ENCODE assay signal across 14 cellular contexts in the genomic region with DNA sequence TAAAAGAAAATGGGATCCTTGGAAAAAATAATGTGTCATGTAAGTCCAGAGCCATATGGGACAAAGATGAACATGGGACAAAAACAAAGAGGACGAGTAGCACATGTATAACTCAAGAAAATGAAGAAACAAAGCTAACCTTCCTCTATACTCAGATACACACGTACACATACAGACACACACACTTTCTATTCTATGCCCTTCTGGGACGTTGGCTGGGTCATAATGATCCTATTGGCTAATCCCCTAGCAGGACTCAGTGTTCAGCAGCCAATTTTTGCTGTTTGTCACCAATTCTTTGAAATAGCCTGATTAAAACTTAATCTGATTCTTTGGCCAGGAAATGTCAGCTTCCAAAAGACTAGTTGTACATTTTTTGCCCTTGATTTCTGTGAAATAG.
"Had no signal": no experiment of that assay in that cellular context is flagged by ENCODE, and none has a peak within 500 bp of the region (broad histone marks: within the 10 kb centered on the region; RNA-seq: fewer than 3 reads in every experiment).

No MANE protein-coding gene starts in this region.

- DNase-seq: activated CD4-positive, alpha-beta T cell treated with anti-CD3 and anti-CD28 coated beads for 4 hours; activated CD8-positive, alpha-beta memory T cell treated with anti-CD3 and anti-CD28 coated beads, Interleukin-2, amount 50 U/mL, for 4 hours; activated CD8-positive, alpha-beta T cell treated with anti-CD3 and anti-CD28 coated beads for 36 hours; activated naive CD8-positive, alpha-beta T cell treated with anti-CD3 and anti-CD28 coated beads, Interleukin-2, amount 50 U/mL, for 24 hours; central memory CD4-positive, alpha-beta T cell; effector memory CD8-positive, alpha-beta T cell; head of caudate nucleus; mesendoderm; pancreas; T-helper 1 cell had no signal

- H3K36me3 ChIP-seq: pancreas, tibial nerve had no signal

- H3K27ac ChIP-seq: pancreas had no signal

- H3K27me3 ChIP-seq: pancreas, tibial nerve had no signal

- H3K27ac Mint-ChIP-seq: activated CD8-positive, alpha-beta T cell treated with anti-CD3 and anti-CD28 coated beads for 36 hours; activated naive CD8-positive, alpha-beta T cell treated with anti-CD3 and anti-CD28 coated beads, Interleukin-2, amount 50 U/mL, for 24 hours; dendritic cell treated with granulocyte-macrophage colony-stimulating factor and Interleukin-4, amounts not matched to agents 40 ng/mL and 50 ng/mL, for 4 days; effector memory CD8-positive, alpha-beta T cell had no signal

- H3K4me3 Mint-ChIP-seq: activated CD8-positive, alpha-beta T cell treated with anti-CD3 and anti-CD28 coated beads for 36 hours; activated naive CD8-positive, alpha-beta T cell treated with anti-CD3 and anti-CD28 coated beads, Interleukin-2, amount 50 U/mL, for 24 hours; dendritic cell treated with granulocyte-macrophage colony-stimulating factor and Interleukin-4, amounts not matched to agents 40 ng/mL and 50 ng/mL, for 4 days; effector memory CD8-positive, alpha-beta T cell; neural crest cell had no signal

- H3K4me3 ChIP-seq: pancreas, tibial nerve had no signal

- ATAC-seq: activated CD8-positive, alpha-beta T cell treated with anti-CD3 and anti-CD28 coated beads for 36 hours; activated naive CD8-positive, alpha-beta T cell treated with anti-CD3 and anti-CD28 coated beads, Interleukin-2, amount 50 U/mL, for 24 hours; effector memory CD8-positive, alpha-beta T cell; left lobe of liver; pancreas had no signal

- H3K9me3 ChIP-seq: pancreas had no signal

- H3K27me3 Mint-ChIP-seq: activated CD8-positive, alpha-beta T cell treated with anti-CD3 and anti-CD28 coated beads for 36 hours; activated naive CD8-positive, alpha-beta T cell treated with anti-CD3 and anti-CD28 coated beads, Interleukin-2, amount 50 U/mL, for 24 hours; dendritic cell treated with granulocyte-macrophage colony-stimulating factor and Interleukin-4, amounts not matched to agents 40 ng/mL and 50 ng/mL, for 4 days; effector memory CD8-positive, alpha-beta T cell had no signal

- H3K4me1 ChIP-seq: pancreas, tibial nerve had no signal

- H3K4me1 Mint-ChIP-seq: activated naive CD8-positive, alpha-beta T cell treated with anti-CD3 and anti-CD28 coated beads, Interleukin-2, amount 50 U/mL, for 24 hours had no signal
